ENCODE assay signal across 8 cellular contexts in genomic region chr3:128649264-128649663, GRCh38. TPM values are rescaled to one million over a fixed set of nuclear protein-coding genes. Genes with fewer than 3 reads are reported as not detected.
DNase-seq lines count a peak whose midpoint lies in the region; ATAC-seq and TF ChIP-seq lines count a peak whose summit lies in the region.

No MANE protein-coding gene starts in this region.

- H3K4me3 Mint-ChIP-seq in IgD-negative memory B cell = peak overlapping the region; percentile 91 to 100 (median 93)
- peak overlapping the region; percentile 83 to 92 (median 88) for H3K4me3 Mint-ChIP-seq in naive thymus-derived CD8-positive, alpha-beta T cell

- POLR2A ChIA-PET in BJ (lab: Charles Lee) = interaction anchor here (1.0 kb wide), 1 partner anchor 31 kb away, joined by 3 read pairs; no protein-coding TSS in a partner anchor
- POLR2A ChIA-PET in naive thymus-derived CD8-positive, alpha-beta T cell (lab: Charles Lee) = no interaction called here

- peak overlapping the region in 2 of 3 donors; percentile 74 to 93 for H3K27ac Mint-ChIP-seq in IgD-negative memory B cell
- H3K27ac Mint-ChIP-seq in naive thymus-derived CD8-positive, alpha-beta T cell = peak overlapping the region; percentile 84 to 93 (median 89)

- no peak for TF ChIP-seq CTCF in BJ (IDR thresholded peaks at IDR 0.05; ENCODE audit: insufficient read depth, low read depth, low read length)
- no peak for TF ChIP-seq CTCF in cardiac fibroblast (IDR thresholded peaks at IDR 0.05; ENCODE audit: low read depth, low read length)

- CTCF ChIA-PET in BJ (lab: Yijun Ruan, JAX) = interaction anchor here (0.9 to 1.4 kb wide), 3 partner anchors 9 to 32 kb away, joined by 3 to 5 read pairs (median 5); no protein-coding TSS in a partner anchor

- DNase-seq in BJ (ENCODE audit: low read depth) = no peak
- peak in 1 of 2 donors; percentile 10 for DNase-seq in cardiac fibroblast (ENCODE audit: low read depth in 2 of 2)
- DNase-seq in naive thymus-derived CD8-positive, alpha-beta T cell = no peak
- DNase-seq in SIG-M5 (lab: John Stamatoyannopoulos, UW) = no peak

- H3K36me3 Mint-ChIP-seq in IgD-negative memory B cell = peaks cover under 1% of the 10 kb centered on the region
- H3K36me3 Mint-ChIP-seq in naive thymus-derived CD8-positive, alpha-beta T cell = peaks cover 0 to 17% (median 0%) of the 10 kb centered on the region in 3 donors

- H3K27me3 Mint-ChIP-seq in IgD-negative memory B cell = no peaks in the 10 kb centered on the region
- no peaks in the 10 kb centered on the region for H3K27me3 Mint-ChIP-seq in naive thymus-derived CD8-positive, alpha-beta T cell

- peaks cover 5% of the 10 kb centered on the region; the same call in 1 of the 2 replicates for H3K36me3 ChIP-seq in BJ (ENCODE audit: control insufficient read depth, insufficient read depth, low read length)

- no peaks in the 10 kb centered on the region for H3K9me3 Mint-ChIP-seq in IgD-negative memory B cell
- no peaks in the 10 kb centered on the region for H3K9me3 Mint-ChIP-seq in naive thymus-derived CD8-positive, alpha-beta T cell

- H3K4me3 ChIP-seq in BJ (ENCODE audit: low read depth, low read length) (peak overlapping the region; percentile 100), cardiac fibroblast (replicated peaks in 1 of 2; ENCODE audit: low read depth in 2 of 2, low read length in 2 of 2) (peak overlapping the region; percentile 100)

- no peak for ATAC-seq in naive thymus-derived CD8-positive, alpha-beta T cell
- ATAC-seq in GM19452 (IDR thresholded peaks at IDR 0.05; ENCODE audit: unreplicated experiment) (no peak), HG02973 (IDR thresholded peaks at IDR 0.05; ENCODE audit: unreplicated experiment) (no peak), GM19035 (IDR thresholded peaks at IDR 0.05; ENCODE audit: unreplicated experiment) (no peak)

- peaks cover 23 to 30% (median 26%) of the 10 kb centered on the region in 3 donors for H3K4me1 Mint-ChIP-seq in IgD-negative memory B cell
- H3K4me1 Mint-ChIP-seq in naive thymus-derived CD8-positive, alpha-beta T cell = peaks cover 13 to 58% (median 43%) of the 10 kb centered on the region in 4 donors

- H3K27me3 ChIP-seq in BJ (ENCODE audit: control insufficient read depth, insufficient read depth, low read length) = no peaks in the 10 kb centered on the region

RNA-seq across cellular contexts. Expression of gene RPN1, which starts 1.4 kb away (rescaled TPM):
- 370 and 463 TPM in 2 replicates for polyA plus RNA-seq in BJ (2011; rRNA removed)
- polyA minus RNA-seq in BJ (2011; rRNA and poly(A)+ RNA removed) = 304 and 491 TPM in 2 replicates
- polyA plus RNA-seq in IgD-negative memory B cell = 172 TPM
- 10 to 100 TPM; 76.2 to 79.6 TPM for total RNA-seq in naive thymus-derived CD8-positive, alpha-beta T cell
- 100 to 1,000 TPM; 178 to 224 (median 179) TPM for polyA plus RNA-seq in naive thymus-derived CD8-positive, alpha-beta T cell
